ENCODE assay signal across 1 cellular context in the genomic region with DNA sequence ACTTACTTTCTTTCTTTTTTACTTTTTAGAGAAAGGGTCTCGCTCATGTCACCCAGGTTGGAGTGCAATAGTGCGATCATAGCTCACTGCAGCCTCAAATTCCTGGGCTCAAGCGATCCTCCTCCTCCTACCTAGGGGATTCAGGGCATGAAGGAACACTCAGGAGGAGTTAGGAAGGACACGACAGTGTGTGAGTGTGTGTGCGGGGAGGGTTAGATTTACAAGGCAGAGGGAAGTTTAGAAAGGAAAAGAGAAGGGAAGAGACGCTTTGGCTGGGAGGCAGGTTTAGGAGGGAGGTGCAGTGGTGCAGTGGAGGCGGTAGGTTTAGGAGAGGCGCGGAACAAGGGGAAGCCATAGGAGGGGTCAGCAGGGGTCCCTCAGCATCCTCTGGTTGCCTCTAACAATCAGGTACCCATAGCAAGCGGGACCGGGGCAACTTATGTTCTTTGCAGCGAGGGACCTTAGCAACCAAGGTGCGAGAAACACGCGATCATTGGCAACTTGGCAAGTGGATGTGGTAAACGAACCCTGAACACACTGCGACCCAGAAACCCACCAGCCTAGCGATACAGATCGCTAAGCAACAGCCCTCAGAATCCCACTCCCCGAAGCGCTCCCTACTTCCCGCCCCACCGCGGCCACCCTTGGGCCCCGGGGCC.
TF ChIP-seq lines count a peak whose summit lies in the region.

No MANE protein-coding gene starts in this region.

TF ChIP-seq in HCT116, 20 proteins besides CTCF, POLR2A, EP300 and RAD21:
- TF ChIP-seq CBX3 (IDR thresholded peaks at IDR 0.05; ENCODE audit: low read depth): no peak
- no peak for TF ChIP-seq JUND (IDR thresholded peaks at IDR 0.05)
- TF ChIP-seq EZH2phosphoT487 (IDR thresholded peaks at IDR 0.05; ENCODE audit: borderline replicate concordance): no peak
- TF ChIP-seq FOSL1 (IDR thresholded peaks at IDR 0.05; ENCODE audit: low read depth): no peak
- no peak; the same call in 1 of the 2 replicates for TF ChIP-seq ZFX (IDR thresholded peaks at IDR 0.05)
- TF ChIP-seq TCF7L2 (IDR thresholded peaks at IDR 0.05; ENCODE audit: borderline replicate concordance, extremely low read depth, insufficient read depth, insufficient read length): no peak
- TF ChIP-seq SP1 (IDR thresholded peaks at IDR 0.05; ENCODE audit: low read depth): no peak
